12 cellular contexts compared by ENCODE assay signal in genomic region chr12:19683178-19683927, GRCh38.
A peak's percentile ranks its signal among the peaks of the same experiment; 100 is the strongest.
DNase-seq lines count a peak whose midpoint lies in the region; ATAC-seq and TF ChIP-seq lines count a peak whose summit lies in the region.
"Had no signal": no experiment of that assay in that cellular context is flagged by ENCODE, and none has a peak within 500 bp of the region (broad histone marks: within the 10 kb centered on the region; RNA-seq: fewer than 3 reads in every experiment).

No MANE protein-coding gene starts in this region.

- peak; percentile 95 for ATAC-seq in SK-N-SH treated with all-trans-retinoic acid at 6 μM for 48 hours
- ATAC-seq: Panc1 had no signal

- in situ Hi-C loops in GM23248 (cut with MboI) (no loop called here), GM13976 (cut with MboI; ENCODE audit: low sequenced_read_pairs, unreplicated experiment) (no loop called here)

- DNase-seq in GM23248, result peak; percentile 33
- DNase-seq in fibroblast of the aortic adventitia (ENCODE audit: low read depth), result peak; percentile 44
- peak; percentile 9 for DNase-seq in smooth muscle cell of the brain vasculature (ENCODE audit: low read depth, low spot score)
- no peak for DNase-seq in effector memory CD4-positive, alpha-beta T cell
- no peak for DNase-seq in GM13976 (ENCODE audit: low spot score)
- no peak for DNase-seq in NCI-H2227 (lab: John Stamatoyannopoulos, UW; ENCODE audit: unreplicated experiment)
- DNase-seq: DMS79 treated with DMSO at 0.1 percent for 48 hours, KBM-7, midbrain had no signal

- H2AFZ ChIP-seq in GM23248, result no peak overlapping the region

- H3K9ac ChIP-seq in GM23248, result no peak overlapping the region

- no peak overlapping the region for H3K4me2 ChIP-seq in GM23248 (ENCODE audit: unreplicated experiment)

- H3K4me1 ChIP-seq in GM23248 (ENCODE audit: insufficient read depth), result peaks cover 5% of the 10 kb centered on the region; the same call in 1 of the 2 replicates
- no peaks in the 10 kb centered on the region for H3K4me1 ChIP-seq in effector memory CD4-positive, alpha-beta T cell (ENCODE audit: control insufficient read depth, insufficient read depth, low read length, poor library complexity, severe bottlenecking)
- H3K4me1 ChIP-seq: right atrium auricular region had no signal

- TF ChIP-seq CTCF in fibroblast of the aortic adventitia (IDR thresholded peaks at IDR 0.05; ENCODE audit: insufficient read depth, low read length) (no peak), GM13976 (IDR thresholded peaks at IDR 0.05; ENCODE audit: borderline replicate concordance, control extremely low read depth, extremely low read depth, insufficient read depth, missing control alignments) (no peak)

- H3K4me3 ChIP-seq in GM23248 (no peak overlapping the region), fibroblast of the aortic adventitia (ENCODE audit: low read depth, low read length) (no peak overlapping the region)
- no peak overlapping the region for H3K4me3 ChIP-seq in effector memory CD4-positive, alpha-beta T cell (ENCODE audit: insufficient read depth, low read depth, low read length, poor library complexity, severe bottlenecking)
- H3K4me3 ChIP-seq: right atrium auricular region had no signal

- no peaks in the 10 kb centered on the region for H3K9me3 ChIP-seq in GM23248 (ENCODE audit: low read depth)
- no peaks in the 10 kb centered on the region for H3K9me3 ChIP-seq in effector memory CD4-positive, alpha-beta T cell (ENCODE audit: control insufficient read depth, low read length)

- WGBS in GM23248 (ENCODE audit: low coverage in 1 of 2, low lambda C conversion rate in 2 of 2, missing lambda C conversion rate in 2 of 2), 2 experiments, result 87 to 90% methylated on average over 7 of the region's 7 CpGs

- no peaks in the 10 kb centered on the region for H3K36me3 ChIP-seq in GM23248 (ENCODE audit: low read depth)
- H3K36me3 ChIP-seq in effector memory CD4-positive, alpha-beta T cell (ENCODE audit: control insufficient read depth, insufficient read depth, low read length), result no peaks in the 10 kb centered on the region
- H3K36me3 ChIP-seq: right atrium auricular region had no signal

- H3K9me2 ChIP-seq in GM23248 (ENCODE audit: insufficient read depth), result no peaks in the 10 kb centered on the region

- no peak overlapping the region for H3K27ac ChIP-seq in GM23248
- no peak overlapping the region for H3K27ac ChIP-seq in effector memory CD4-positive, alpha-beta T cell (ENCODE audit: insufficient read depth, low read length, poor library complexity, severe bottlenecking)

- H3K27me3 ChIP-seq in GM23248 (replicated peaks; ENCODE audit: insufficient read depth), result no peaks in the 10 kb centered on the region
- H3K27me3 ChIP-seq in effector memory CD4-positive, alpha-beta T cell (replicated peaks; ENCODE audit: control insufficient read depth, insufficient read depth, low read length, poor library complexity, severe bottlenecking), result no peaks in the 10 kb centered on the region
- H3K27me3 ChIP-seq: right atrium auricular region had no signal

- no peaks in the 10 kb centered on the region for H3F3A ChIP-seq in GM23248 (ENCODE audit: insufficient read depth)

- no peaks in the 10 kb centered on the region for H3K79me2 ChIP-seq in GM23248 (ENCODE audit: insufficient read depth)

- no peaks in the 10 kb centered on the region for H4K20me1 ChIP-seq in GM23248 (ENCODE audit: insufficient read depth)

TF ChIP-seq in SK-N-SH treated with all-trans-retinoic acid at 6 μM for 48 hours, 23 proteins besides CTCF, POLR2A, EP300 and RAD21:
- TF ChIP-seq CSDC2 (CRISPR knock-in tag; IDR thresholded peaks at IDR 0.05), result no peak
- no peak for TF ChIP-seq GLIS3 (CRISPR knock-in tag; IDR thresholded peaks at IDR 0.05)
- TF ChIP-seq, protein P1, sequence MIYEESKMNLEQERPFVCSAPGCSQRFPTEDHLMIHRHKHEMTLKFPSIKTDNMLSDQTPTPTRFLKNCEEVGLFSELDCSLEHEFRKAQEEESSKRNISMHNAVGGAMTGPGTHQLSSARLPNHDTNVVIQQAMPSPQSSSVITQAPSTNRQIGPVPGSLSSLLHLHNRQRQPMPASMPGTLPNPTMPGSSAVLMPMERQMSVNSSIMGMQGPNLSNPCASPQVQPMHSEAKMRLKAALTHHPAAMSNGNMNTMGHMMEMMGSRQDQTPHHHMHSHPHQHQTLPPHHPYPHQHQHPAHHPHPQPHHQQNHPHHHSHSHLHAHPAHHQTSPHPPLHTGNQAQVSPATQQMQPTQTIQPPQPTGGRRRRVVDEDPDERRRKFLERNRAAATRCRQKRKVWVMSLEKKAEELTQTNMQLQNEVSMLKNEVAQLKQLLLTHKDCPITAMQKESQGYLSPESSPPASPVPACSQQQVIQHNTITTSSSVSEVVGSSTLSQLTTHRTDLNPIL (CRISPR knock-in tag; IDR thresholded peaks at IDR 0.05; ENCODE audit: low read depth), result no peak
- no peak for TF ChIP-seq RARB (CRISPR knock-in tag; IDR thresholded peaks at IDR 0.05)
- no peak for TF ChIP-seq BACH2 (CRISPR knock-in tag; IDR thresholded peaks at IDR 0.05; ENCODE audit: borderline replicate concordance)
- no peak for TF ChIP-seq ZNF565 (CRISPR knock-in tag; conservative IDR thresholded peaks at IDR 0.05; ENCODE audit: low read depth)
- no peak for TF ChIP-seq ARNTL (CRISPR knock-in tag; IDR thresholded peaks at IDR 0.05; ENCODE audit: borderline replicate concordance, low read depth)
- no peak for TF ChIP-seq ISL1 (CRISPR knock-in tag; IDR thresholded peaks at IDR 0.05)
- no peak for TF ChIP-seq POU6F1 (CRISPR knock-in tag; IDR thresholded peaks at IDR 0.05; ENCODE audit: borderline replicate concordance, low read depth)
- no peak for TF ChIP-seq TOX (CRISPR knock-in tag; IDR thresholded peaks at IDR 0.05; ENCODE audit: borderline replicate concordance)
- no peak for TF ChIP-seq TCF4 (CRISPR knock-in tag; IDR thresholded peaks at IDR 0.05; ENCODE audit: borderline replicate concordance)
- no peak for TF ChIP-seq PPARA (CRISPR knock-in tag; IDR thresholded peaks at IDR 0.05; ENCODE audit: borderline replicate concordance)
- no peak for TF ChIP-seq OSR1 (CRISPR knock-in tag; IDR thresholded peaks at IDR 0.05)
- no peak for TF ChIP-seq PATZ1 (CRISPR knock-in tag; IDR thresholded peaks at IDR 0.05; ENCODE audit: borderline replicate concordance)
- TF ChIP-seq ZNF70 (CRISPR knock-in tag; IDR thresholded peaks at IDR 0.05), result no peak
- TF ChIP-seq ZFP30 (CRISPR knock-in tag; IDR thresholded peaks at IDR 0.05), result no peak

Comparison
In these comparisons a context has a peak if more than half of its experiments do, and no peak if none do; other contexts are left out.
1. DNase-seq: peak in GM23248 (single experiment), fibroblast of the aortic adventitia (single experiment) and smooth muscle cell of the brain vasculature (single experiment); none in effector memory CD4-positive, alpha-beta T cell (0 of 3), GM13976 (single experiment) and NCI-H2227 (single experiment).